Comparison of ENCODE assay signal across 8 cellular contexts in the genomic region with DNA sequence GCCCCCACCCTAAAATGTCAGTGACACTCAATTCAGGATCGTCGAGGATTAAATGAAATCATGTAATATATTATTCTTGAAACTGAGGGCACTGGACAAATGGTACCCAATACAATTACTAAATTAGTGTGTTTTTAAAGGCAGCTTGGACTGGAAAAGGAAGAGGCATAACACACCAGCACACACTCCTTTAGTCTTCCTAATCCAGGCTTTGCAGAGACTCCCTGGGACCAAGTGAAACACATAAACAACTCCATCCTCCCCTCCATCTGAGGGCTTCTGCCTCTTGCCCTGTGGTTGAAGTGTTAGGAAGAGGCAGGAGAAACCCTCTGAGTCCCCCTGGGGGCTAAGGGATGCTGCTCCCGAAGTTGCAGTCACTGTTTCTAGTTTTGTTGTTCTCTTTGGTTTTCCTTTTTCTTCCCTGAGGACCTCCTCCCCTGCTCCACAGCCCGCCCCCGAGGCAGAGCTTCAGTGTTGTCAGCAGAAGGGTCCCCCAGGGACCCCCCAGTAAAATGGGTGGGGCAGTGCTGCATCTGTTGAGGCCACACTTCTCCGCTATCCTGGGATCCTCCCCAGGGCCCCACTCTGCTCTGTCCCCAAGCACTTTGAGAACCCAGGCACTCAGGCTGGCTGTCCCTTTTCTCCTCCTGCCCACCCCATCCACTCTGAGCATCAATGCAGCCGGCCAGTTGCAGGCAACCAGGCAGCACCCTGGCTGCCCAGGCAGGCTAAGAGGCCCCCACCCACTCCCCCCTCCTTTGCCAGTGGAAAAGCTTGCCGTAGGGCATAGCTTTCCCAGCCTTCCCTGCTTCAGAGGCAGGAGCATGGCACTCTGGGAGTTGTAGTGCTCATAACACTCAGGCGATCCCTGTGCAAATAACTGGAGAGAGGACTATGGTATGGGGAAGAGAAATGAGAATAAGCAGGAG. TPM values are rescaled to one million over a fixed set of nuclear protein-coding genes. Genes with fewer than 3 reads are reported as not detected.
A peak's percentile ranks its signal among the peaks of the same experiment; 100 is the strongest.
DNase-seq lines count a peak whose midpoint lies in the region; FAIRE-seq and TF ChIP-seq lines count a peak whose summit lies in the region.
"Had no signal": no experiment of that assay in that cellular context is flagged by ENCODE, and none has a peak within 500 bp of the region (broad histone marks: within the 10 kb centered on the region; RNA-seq: fewer than 3 reads in every experiment).

No MANE protein-coding gene starts in this region.

- H4K20me1 ChIP-seq in H1 (replicated peaks in 1 of 2; ENCODE audit: control insufficient read depth in 1 of 2, insufficient read depth in 2 of 2, low read length in 2 of 2) = peaks cover 10 to 18% of the 10 kb centered on the region in 2 experiments

- H3K79me1 ChIP-seq in H1 (ENCODE audit: low read depth, low read length) = peaks cover 7% of the 10 kb centered on the region

- peak; percentile 19 for FAIRE-seq in H1 (lab: Jason Lieb, UNC)
- FAIRE-seq in GM12892 (lab: Jason Lieb, UNC) = no peak

- DNase-seq in HAP-1 (ENCODE audit: low spot score in 2 of 2) (peak; percentile 28 to 73), NCI-H774 (lab: John Stamatoyannopoulos, UW) (peak; percentile 38), H1 (ENCODE audit: low read depth in 1 of 2, low spot score in 2 of 2) (no peak), mesothelial cell of epicardium (ENCODE audit: low spot score in 2 of 2, unreplicated experiment in 2 of 2) (no peak), NCI-H2107 treated with DMSO at 0.1 percent for 48 hours (lab: John Stamatoyannopoulos, UW; ENCODE audit: unreplicated experiment) (no peak), GM12892 (ENCODE audit: insufficient read length) (no peak)
- no peak for DNase-seq in activated T-cell treated with anti-CD3 and anti-CD28 coated beads, Interleukin-2, amount 50 U/mL, for 48 hours

- peaks cover 0 to 16% of the 10 kb centered on the region in 2 experiments; a peak in 3 of 4 replicates for H3K79me2 ChIP-seq in H1 (ENCODE audit: control insufficient read depth in 1 of 2, insufficient read depth in 2 of 2, low read length in 2 of 2)

- H3K56ac ChIP-seq in H1 (replicated peaks; ENCODE audit: insufficient read length, low read depth, low read length) = no peak overlapping the region

- H3K4me3 Mint-ChIP-seq in mesothelial cell of epicardium = peak overlapping the region; percentile 23
- H3K4me3 Mint-ChIP-seq: natural killer cell treated with Interleukin-12 subunit alpha and Interleukin-12 subunit beta and Interleukin-15 and Interleukin-18, amount 100 ng/mL, for 72 hours had no signal

- no peak overlapping the region for H3K27ac ChIP-seq in H1 (ENCODE audit: low read depth, low read length)

- no peak overlapping the region for H2AK5ac ChIP-seq in H1 (ENCODE audit: low read depth, low read length)

- WGBS in H1 (ENCODE audit: extremely low coverage in 1 of 2, insufficient coverage in 1 of 2, insufficient read length in 1 of 2, insufficient replicate concordance in 2 of 2, low coverage in 1 of 2, low lambda C conversion rate in 2 of 2, missing lambda C conversion rate in 1 of 2), 2 experiments = 72% methylated on average over 9 of the region's 9 CpGs; no CpG with 5 or more reads in 1 of the 2 experiments

- H2BK15ac ChIP-seq in H1 (ENCODE audit: low read length) = no peak overlapping the region

- no peak overlapping the region for H3K23ac ChIP-seq in H1 (ENCODE audit: insufficient read length)

- H3K9me3 ChIP-seq in HAP-1 (no peaks in the 10 kb centered on the region), H1 (ENCODE audit: insufficient read depth in 2 of 2, low read depth in 1 of 2, low read length in 1 of 2) (no peaks in the 10 kb centered on the region)

- no peak overlapping the region for H4K91ac ChIP-seq in H1 (replicated peaks; ENCODE audit: insufficient read length, low read length)

- H4K5ac ChIP-seq in H1 (ENCODE audit: insufficient read length, low read depth, low read length) = no peak overlapping the region

- H2BK12ac ChIP-seq in H1 (ENCODE audit: low read depth, low read length) = no peak overlapping the region

- peaks cover 4% of the 10 kb centered on the region for H3K36me3 Mint-ChIP-seq in mesothelial cell of epicardium
- H3K36me3 Mint-ChIP-seq: natural killer cell treated with Interleukin-12 subunit alpha and Interleukin-12 subunit beta and Interleukin-15 and Interleukin-18, amount 100 ng/mL, for 72 hours had no signal

- H3K4me1 Mint-ChIP-seq in mesothelial cell of epicardium = peaks cover 34% of the 10 kb centered on the region

- H3K9me3 Mint-ChIP-seq in mesothelial cell of epicardium = no peaks in the 10 kb centered on the region
- H3K9me3 Mint-ChIP-seq: natural killer cell treated with Interleukin-12 subunit alpha and Interleukin-12 subunit beta and Interleukin-15 and Interleukin-18, amount 100 ng/mL, for 72 hours had no signal

- H3K27me3 Mint-ChIP-seq in mesothelial cell of epicardium (ENCODE audit: low read depth) = no peaks in the 10 kb centered on the region
- H3K27me3 Mint-ChIP-seq: natural killer cell treated with Interleukin-12 subunit alpha and Interleukin-12 subunit beta and Interleukin-15 and Interleukin-18, amount 100 ng/mL, for 72 hours had no signal

- no peak for TF ChIP-seq EP300 in H1 (IDR thresholded peaks at IDR 0.05; ENCODE audit: borderline replicate concordance in 1 of 2, low read depth in 2 of 2, low read length in 2 of 2)

- no peak overlapping the region for H2BK5ac ChIP-seq in H1 (ENCODE audit: low read depth, low read length)

- H3K4ac ChIP-seq in H1 (replicated peaks; ENCODE audit: insufficient read length, low read depth, low read length) = no peak overlapping the region

- H3K4me1 ChIP-seq in HAP-1 (peaks cover 6% of the 10 kb centered on the region), H1 (replicated peaks in 1 of 4; ENCODE audit: control insufficient read depth in 3 of 4, insufficient read depth in 4 of 4, low read length in 3 of 4) (peaks cover 8 to 20% (median 15%) of the 10 kb centered on the region in 4 experiments)

- no peak overlapping the region for H3K14ac ChIP-seq in H1 (ENCODE audit: insufficient read length)

- H4K8ac ChIP-seq in H1 (ENCODE audit: extremely low read depth, insufficient read depth, low read length) = peak overlapping the region; percentile 88

- TF ChIP-seq CTCF in H1 (IDR thresholded peaks at IDR 0.05; ENCODE audit: control extremely low read depth in 1 of 3, insufficient read depth in 1 of 3, low read depth in 1 of 3, low read length in 3 of 3) (0 out of 4 replicates have a peak, but pooled peaks of 1 of the 3 experiments have one; percentile 10), mesothelial cell of epicardium (IDR thresholded peaks at IDR 0.05; ENCODE audit: unreplicated experiment) (no peak)

- H3K27me3 ChIP-seq in HAP-1 (ENCODE audit: low read depth) (no peaks in the 10 kb centered on the region), H1 (replicated peaks in 1 of 4; ENCODE audit: control insufficient read depth in 3 of 4, extremely low read depth in 1 of 4, insufficient read depth in 3 of 4, low read length in 3 of 4) (no peaks in the 10 kb centered on the region)

- peak overlapping the region; percentile 3 to 24; a peak in 2 of 4 replicates for H3K4me2 ChIP-seq in H1 (ENCODE audit: insufficient read depth in 1 of 2, low read depth in 2 of 2, low read length in 2 of 2)

- 0 out of 4 replicates have a peak, but pooled peaks of 1 of the 2 experiments have one; percentile 12 for TF ChIP-seq RAD21 in H1 (IDR thresholded peaks at IDR 0.05 in 1 of 2, conservative IDR thresholded peaks at IDR 0.05 in 1 of 2; ENCODE audit: low read depth in 2 of 2, low read length in 2 of 2)

- H2BK20ac ChIP-seq in H1 (ENCODE audit: low read length) = no peak overlapping the region

- no peak overlapping the region for H2AFZ ChIP-seq in H1 (ENCODE audit: low read length)

- no peak for TF ChIP-seq POLR2A in H1 (IDR thresholded peaks at IDR 0.05; ENCODE audit: control extremely low read depth in 1 of 2, low read depth in 2 of 2, low read length in 2 of 2)
- TF ChIP-seq POLR2A in GM12892 (IDR thresholded peaks at IDR 0.05; ENCODE audit: low read depth, low read length) = no peak

- H3K23me2 ChIP-seq in H1 (ENCODE audit: low read depth, low read length) = peaks cover 3% of the 10 kb centered on the region; the same call in 1 of the 2 replicates

- POLR2A ChIA-PET in H1 (lab: Charles Lee; ENCODE audit: partially characterized antibody) = interaction anchor here (0.7 to 2.0 kb wide), 11 partner anchors 9 to 179 kb away, joined by 3 to 6 read pairs (median 5); a partner anchor contains a TSS

- CTCF ChIA-PET in H1 (lab: Charles Lee; ENCODE audit: partially characterized antibody) = interaction anchor here (0.8 to 11.1 kb wide), 21 partner anchors 9 to 172 kb away, joined by 3 to 128 read pairs (median 5); a partner anchor contains a TSS

- no peak overlapping the region for H3K18ac ChIP-seq in H1 (ENCODE audit: extremely low read depth, low read length)

- peak overlapping the region; percentile 87 for H3K27ac Mint-ChIP-seq in mesothelial cell of epicardium
- H3K27ac Mint-ChIP-seq: natural killer cell treated with Interleukin-12 subunit alpha and Interleukin-12 subunit beta and Interleukin-15 and Interleukin-18, amount 100 ng/mL, for 72 hours had no signal

- in situ Hi-C loops in HAP-1 (cut with MboI; ENCODE audit: low sequenced_read_pairs) = no loop called here

- H3K4me3 ChIP-seq in HAP-1 (no peak overlapping the region), H1 (ENCODE audit: extremely low read depth in 1 of 4, insufficient read depth in 2 of 4, low read depth in 3 of 4, low read length in 4 of 4) (peak overlapping the region in 1 of 4 experiments; percentile 30; a peak in 1 of 8 replicates)

- H3K9ac ChIP-seq in H1 (replicated peaks in 1 of 4; ENCODE audit: extremely low read depth in 1 of 4, low read depth in 3 of 4, low read length in 3 of 4) = no peak overlapping the region

- no peak overlapping the region for H2BK120ac ChIP-seq in H1 (replicated peaks; ENCODE audit: low read depth, low read length)

- H3K36me3 ChIP-seq in HAP-1 (replicated peaks) = no peaks in the 10 kb centered on the region; the same call in 1 of the 2 replicates
- H3K36me3 ChIP-seq in H1 (ENCODE audit: control insufficient read depth in 2 of 4, insufficient read depth in 4 of 4, low read length in 3 of 4) = peaks cover 0 to 5% (median 3%) of the 10 kb centered on the region in 4 experiments; a peak in 4 of 8 replicates

RNA-seq across cellular contexts. Expression of a gene that starts 5.9 kb away (rescaled TPM):
- total RNA-seq in H1 (2021; fragmentation: NEBNext Ultra II Directional; extraction: Animal tissue kit (Norgen Biotek cat#: 25700)) = 60.5 and 61.1 TPM in 2 replicates
- 96.8 and 110 TPM in 2 replicates for polyA plus RNA-seq in H1 (2011; rRNA removed)
- 71.4 TPM for polyA plus RNA-seq in H1 (2011; cell fraction: cytosol; rRNA removed)
- 196 TPM for polyA plus RNA-seq in H1 (2011; cell fraction: nucleus; rRNA removed)
- 37.4 to 68.7 TPM (median 63.1 TPM) in 4 replicates for polyA plus RNA-seq in H1 (2012, experiment 1 of 2)
- polyA plus RNA-seq in H1 (2012, experiment 2 of 2) = 49.0 TPM
- polyA plus RNA-seq in H1 (2013, experiment 1 of 2) = 64.8 TPM
- polyA plus RNA-seq in H1 (2013, experiment 2 of 2) = 66.3 TPM
- 116 and 125 TPM in 2 replicates for polyA minus RNA-seq in H1 (2011; rRNA and poly(A)+ RNA removed)
- 46.4 TPM for polyA minus RNA-seq in H1 (2011; cell fraction: cytosol; rRNA and poly(A)+ RNA removed)
- polyA minus RNA-seq in H1 (2011; cell fraction: nucleus; rRNA and poly(A)+ RNA removed) = 41.6 TPM
- total RNA-seq in mesothelial cell of epicardium = 44.7 to 54.9 TPM (median 49.3 TPM) in 3 replicates
- polyA plus RNA-seq in GM12892 (2012; ENCODE audit: missing spikeins) = 8.7 TPM

RNA-seq across cellular contexts. Expression of a gene that starts 6.0 kb away (rescaled TPM):
- total RNA-seq in H1 (2021; fragmentation: NEBNext Ultra II Directional; extraction: Animal tissue kit (Norgen Biotek cat#: 25700)) = 81.8 and 82.0 TPM in 2 replicates
- polyA plus RNA-seq in H1 (2011; rRNA removed) = 97.1 and 105 TPM in 2 replicates
- 93.0 TPM for polyA plus RNA-seq in H1 (2011; cell fraction: cytosol; rRNA removed)
- 84.9 TPM for polyA plus RNA-seq in H1 (2011; cell fraction: nucleus; rRNA removed)
- polyA plus RNA-seq in H1 (2012, experiment 1 of 2) = 102 to 123 TPM (median 115 TPM) in 4 replicates
- polyA plus RNA-seq in H1 (2012, experiment 2 of 2) = 122 TPM
- polyA plus RNA-seq in H1 (2013, experiment 1 of 2) = 81.1 TPM
- 86.4 TPM for polyA plus RNA-seq in H1 (2013, experiment 2 of 2)
- polyA minus RNA-seq in H1 (2011; rRNA and poly(A)+ RNA removed) = 32.7 and 33.0 TPM in 2 replicates
- polyA minus RNA-seq in H1 (2011; cell fraction: cytosol; rRNA and poly(A)+ RNA removed) = 28.1 TPM
- 20.0 TPM for polyA minus RNA-seq in H1 (2011; cell fraction: nucleus; rRNA and poly(A)+ RNA removed)
- 46.9 to 50.9 TPM (median 49.5 TPM) in 3 replicates for total RNA-seq in mesothelial cell of epicardium
- 87.0 TPM for polyA plus RNA-seq in GM12892 (2012; ENCODE audit: missing spikeins)

RNA-seq across cellular contexts. Expression of a gene that starts 25.4 kb away (rescaled TPM):
- total RNA-seq in H1 (2021; fragmentation: NEBNext Ultra II Directional; extraction: Animal tissue kit (Norgen Biotek cat#: 25700)) = 0.97 and 1.2 TPM in 2 replicates
- 0.95 and 1.8 TPM in 2 replicates for polyA plus RNA-seq in H1 (2011; rRNA removed)
- 1.4 TPM for polyA plus RNA-seq in H1 (2011; cell fraction: cytosol; rRNA removed)
- polyA plus RNA-seq in H1 (2011; cell fraction: nucleus; rRNA removed) = 7.7 TPM
- polyA plus RNA-seq in H1 (2012, experiment 1 of 2) = 1.0 to 1.9 TPM (median 1.2 TPM) in 4 replicates
- 0.92 TPM for polyA plus RNA-seq in H1 (2012, experiment 2 of 2)
- 1.2 TPM for polyA plus RNA-seq in H1 (2013, experiment 1 of 2)
- polyA plus RNA-seq in H1 (2013, experiment 2 of 2) = 0.99 TPM
- 1.0 and 1.2 TPM in 2 replicates for polyA minus RNA-seq in H1 (2011; rRNA and poly(A)+ RNA removed)
- 1.2 TPM for polyA minus RNA-seq in H1 (2011; cell fraction: cytosol; rRNA and poly(A)+ RNA removed)
- polyA minus RNA-seq in H1 (2011; cell fraction: nucleus; rRNA and poly(A)+ RNA removed) = 1.3 TPM
- total RNA-seq in mesothelial cell of epicardium = not detected in 3 replicates
- 1.1 TPM for polyA plus RNA-seq in GM12892 (2012; ENCODE audit: missing spikeins)
- total RNA-seq: natural killer cell treated with Interleukin-12 subunit alpha and Interleukin-12 subunit beta and Interleukin-15 and Interleukin-18, amount 100 ng/mL, for 72 hours had no signal

Comparison
In these comparisons a context has a peak if more than half of its experiments do, and no peak if none do; other contexts are left out.
1. DNase-seq: peak in HAP-1 (2 of 2) and NCI-H774 (single experiment); none in H1 (0 of 2), mesothelial cell of epicardium (0 of 2), NCI-H2107 treated with DMSO at 0.1 percent for 48 hours (single experiment), activated T-cell treated with anti-CD3 and anti-CD28 coated beads, Interleukin-2, amount 50 U/mL, for 48 hours (0 of 2) and GM12892 (single experiment).